Comparison of ENCODE assay signal across 21 cellular contexts in the genomic region with DNA sequence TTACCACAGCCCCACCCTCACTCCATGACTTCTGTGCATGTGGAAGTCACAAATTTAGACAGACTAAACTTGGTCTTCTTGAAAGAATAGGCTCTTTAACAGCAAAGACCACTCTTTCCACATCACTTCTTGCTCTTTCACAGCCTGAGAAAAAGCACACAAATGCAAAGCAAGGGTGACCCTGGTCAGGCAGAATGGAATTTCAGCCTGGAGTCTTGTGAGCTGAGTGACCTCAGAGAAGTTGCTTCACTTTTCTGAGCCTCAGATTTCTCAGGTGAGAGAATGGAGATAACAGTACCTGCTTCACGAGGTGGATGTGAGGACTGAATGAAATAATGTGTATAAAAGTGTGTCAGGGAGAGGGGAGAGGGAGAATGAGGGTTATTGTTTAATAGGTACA. TPM values are rescaled to one million over a fixed set of nuclear protein-coding genes. Genes with fewer than 3 reads are reported as not detected.
"Had no signal": no experiment of that assay in that cellular context is flagged by ENCODE, and none has a peak within 500 bp of the region (broad histone marks: within the 10 kb centered on the region; RNA-seq: fewer than 3 reads in every experiment).

No MANE protein-coding gene starts in this region.

- H3K27me3 ChIP-seq: left lung, ovary, right lobe of liver, tibial nerve, upper lobe of right lung, uterus had no signal

- H3K4me1 ChIP-seq: left lung, psoas muscle, right lobe of liver, tibial nerve, uterus had no signal

- DNase-seq: cortex of kidney; effector CD4-positive, alpha-beta T cell; kidney; left lung; naive thymus-derived CD8-positive, alpha-beta T cell; nephron progenitor cell; occipital lobe; ovary; posterior cingulate gyrus; psoas muscle; stimulated activated CD4-positive, alpha-beta T cell treated with anti-CD3 and anti-CD28 coated beads, Interleukin-15, amount 100 ng/mL, for 24 hours; stimulated activated CD4-positive, alpha-beta T cell treated with anti-CD3 and anti-CD28 coated beads, Interleukin-2, amount 100 ng/mL, for 48 hours; stimulated activated naive B cell treated with anti-CD40 and anti-IgM and Interleukin-4, amounts not matched to agents 10 μg/mL and 1 μg/mL and 100 μg/mL, for 72 hours; upper lobe of right lung; uterus had no signal

- H3K4me3 ChIP-seq: left lung, ovary, psoas muscle, right lobe of liver, thoracic aorta, tibial nerve, upper lobe of right lung, uterus had no signal

- H3K9me3 ChIP-seq: left lung, ovary, right lobe of liver, thoracic aorta, upper lobe of right lung, uterus had no signal

- H3K36me3 ChIP-seq: left lung, ovary, right lobe of liver, thoracic aorta, tibial nerve, upper lobe of right lung, uterus had no signal

- H3K27ac Mint-ChIP-seq: naive thymus-derived CD8-positive, alpha-beta T cell; stimulated activated naive B cell treated with anti-CD40 and anti-IgM and Interleukin-4, amounts not matched to agents 10 μg/mL and 1 μg/mL and 100 μg/mL, for 72 hours; stimulated activated naive CD8-positive, alpha-beta T cell treated with anti-CD3 and anti-CD28 coated beads, Interleukin-15, Interleukin-2, amounts not matched to agents 100 ng/mL and 50 ng/mL, for 24 hours had no signal

- H3K27ac ChIP-seq: left lung, ovary, psoas muscle, right lobe of liver, thoracic aorta, tibial nerve, upper lobe of right lung, uterus had no signal

- H3K9me3 Mint-ChIP-seq: nephron progenitor cell; stimulated activated naive CD8-positive, alpha-beta T cell treated with anti-CD3 and anti-CD28 coated beads, Interleukin-15, Interleukin-2, amounts not matched to agents 100 ng/mL and 50 ng/mL, for 24 hours had no signal

- H3K36me3 Mint-ChIP-seq: stimulated activated naive B cell treated with anti-CD40 and anti-IgM and Interleukin-4, amounts not matched to agents 10 μg/mL and 1 μg/mL and 100 μg/mL, for 72 hours had no signal

- ATAC-seq: left lung; naive thymus-derived CD8-positive, alpha-beta T cell; psoas muscle; stimulated activated naive B cell treated with anti-CD40 and anti-IgM and Interleukin-4, amounts not matched to agents 10 μg/mL and 1 μg/mL and 100 μg/mL, for 72 hours; upper lobe of right lung had no signal

- H3K4me3 Mint-ChIP-seq: naive thymus-derived CD8-positive, alpha-beta T cell; nephron progenitor cell; stimulated activated naive B cell treated with anti-CD40 and anti-IgM and Interleukin-4, amounts not matched to agents 10 μg/mL and 1 μg/mL and 100 μg/mL, for 72 hours; stimulated activated naive CD8-positive, alpha-beta T cell treated with anti-CD3 and anti-CD28 coated beads, Interleukin-15, Interleukin-2, amounts not matched to agents 100 ng/mL and 50 ng/mL, for 24 hours had no signal

- H3K4me1 Mint-ChIP-seq: naive thymus-derived CD8-positive, alpha-beta T cell; stimulated activated naive B cell treated with anti-CD40 and anti-IgM and Interleukin-4, amounts not matched to agents 10 μg/mL and 1 μg/mL and 100 μg/mL, for 72 hours had no signal

- FAIRE-seq: frontal cortex, kidney, small intestine had no signal

RNA-seq across cellular contexts. Expression of gene KCNE3, which starts 53.0 kb away (rescaled TPM):
- total RNA-seq: naive thymus-derived CD8-positive, alpha-beta T cell had no signal
- polyA plus RNA-seq: naive thymus-derived CD8-positive, alpha-beta T cell had no signal
